ENCODE assay signal across 13 cellular contexts in genomic region chr4:140790171-140790570, GRCh38. TPM values are rescaled to one million over a fixed set of nuclear protein-coding genes. Genes with fewer than 3 reads are reported as not detected.
A peak's percentile ranks its signal among the peaks of the same experiment; 100 is the strongest.
DNase-seq lines count a peak whose midpoint lies in the region; ATAC-seq, FAIRE-seq and TF ChIP-seq lines count a peak whose summit lies in the region.
"Had no signal": no experiment of that assay in that cellular context is flagged by ENCODE, and none has a peak within 500 bp of the region (broad histone marks: within the 10 kb centered on the region; RNA-seq: fewer than 3 reads in every experiment).

No MANE protein-coding gene starts in this region.

- H3K4me3 ChIP-seq in mammary epithelial cell (replicated peaks in 1 of 3; ENCODE audit: insufficient read depth in 1 of 3, low read depth in 2 of 3, low read length in 3 of 3) (no peak overlapping the region), cardiac muscle cell (no peak overlapping the region), upper lobe of right lung (no peak overlapping the region)
- H3K4me3 ChIP-seq: gastrocnemius medialis had no signal

- H3K9me3 Mint-ChIP-seq in MCF 10A (ENCODE audit: unreplicated experiment) = no peaks in the 10 kb centered on the region

- peak overlapping the region; percentile 2 for H3K27ac Mint-ChIP-seq in MCF 10A (ENCODE audit: low read depth, unreplicated experiment)

- WGBS in mammary epithelial cell (ENCODE audit: low coverage, missing lambda C conversion rate) = 80% methylated on average over 4 of the region's 4 CpGs

- no peaks in the 10 kb centered on the region for H3K27me3 ChIP-seq in mammary epithelial cell (ENCODE audit: insufficient read depth, low read length)
- H3K27me3 ChIP-seq in cardiac muscle cell = no peaks in the 10 kb centered on the region
- H3K27me3 ChIP-seq in upper lobe of right lung = no peaks in the 10 kb centered on the region
- H3K27me3 ChIP-seq: gastrocnemius medialis had no signal

- in situ Hi-C loops in mammary epithelial cell (cut with MboI; ENCODE audit: low sequenced_read_pairs in 2 of 2) = no loop called here

- TF ChIP-seq POLR2A in GM12891 (IDR thresholded peaks at IDR 0.05; ENCODE audit: low read depth, low read length) = no peak

- intact Hi-C loops in MCF 10A (cut with micrococcal nuclease) = no loop called here
- intact Hi-C loops in mammary epithelial cell (cut with micrococcal nuclease) = no loop called here
- intact Hi-C loops in upper lobe of right lung (cut with DNase I) = no loop called here

- H3K9me3 ChIP-seq in mammary epithelial cell (replicated peaks; ENCODE audit: insufficient read depth, low read length) = peaks cover 4% of the 10 kb centered on the region
- H3K9me3 ChIP-seq in cardiac muscle cell (ENCODE audit: low read depth) = no peaks in the 10 kb centered on the region
- H3K9me3 ChIP-seq in upper lobe of right lung = no peaks in the 10 kb centered on the region
- H3K9me3 ChIP-seq: gastrocnemius medialis had no signal

- no peak overlapping the region for H3K4me2 ChIP-seq in mammary epithelial cell (ENCODE audit: insufficient read depth, low read depth, low read length)

- no peak overlapping the region for H2AFZ ChIP-seq in mammary epithelial cell (ENCODE audit: low read depth, low read length)

- H3K36me3 Mint-ChIP-seq in MCF 10A (ENCODE audit: insufficient read depth, unreplicated experiment) = no peaks in the 10 kb centered on the region

- POLR2A ChIA-PET in MCF 10A (lab: Yijun Ruan, JAX) = interaction anchor here (0.7 to 2.0 kb wide), 3 partner anchors 12 to 101 kb away, joined by 3 to 17 read pairs (median 4); partner anchors contain the start of gene TBC1D9

- TF ChIP-seq CTCF in MCF 10A (IDR thresholded peaks at IDR 0.05; ENCODE audit: unreplicated experiment) (no peak), mammary epithelial cell (conservative IDR thresholded peaks at IDR 0.05 in 1 of 2, IDR thresholded peaks at IDR 0.05 in 1 of 2; ENCODE audit: extremely low read depth in 1 of 2, insufficient read depth in 1 of 2, low read depth in 1 of 2, low read length in 2 of 2) (no peak), cardiac muscle cell (IDR thresholded peaks at IDR 0.05; ENCODE audit: low read depth, low read length) (no peak), upper lobe of right lung (IDR thresholded peaks at IDR 0.05) (no peak)

- H3K4me1 ChIP-seq in mammary epithelial cell (ENCODE audit: insufficient read depth, low read length) = peaks cover 7% of the 10 kb centered on the region
- peaks cover 11% of the 10 kb centered on the region for H3K4me1 ChIP-seq in cardiac muscle cell (ENCODE audit: low read depth)
- no peaks in the 10 kb centered on the region for H3K4me1 ChIP-seq in upper lobe of right lung
- H3K4me1 ChIP-seq: gastrocnemius medialis had no signal

- no peaks in the 10 kb centered on the region for H4K20me1 ChIP-seq in mammary epithelial cell (ENCODE audit: insufficient read depth, low read length)

- peaks cover 19% of the 10 kb centered on the region for H3K4me1 Mint-ChIP-seq in MCF 10A (ENCODE audit: insufficient read depth, unreplicated experiment)

- no peaks in the 10 kb centered on the region for H3K79me2 ChIP-seq in mammary epithelial cell (ENCODE audit: insufficient read depth, low read length)

- dilution Hi-C loops in mammary epithelial cell (cut with HindIII; ENCODE audit: low sequenced_read_pairs) = no loop called here

- H3K36me3 ChIP-seq in mammary epithelial cell (ENCODE audit: insufficient read depth, low read length) (no peaks in the 10 kb centered on the region), cardiac muscle cell (no peaks in the 10 kb centered on the region), upper lobe of right lung (no peaks in the 10 kb centered on the region)
- H3K36me3 ChIP-seq: gastrocnemius medialis had no signal

- peak overlapping the region; percentile 2 for H3K4me3 Mint-ChIP-seq in MCF 10A (ENCODE audit: unreplicated experiment)

- BruUV-seq in MCF 10A (replicated peaks; lab: Mats Ljungman, UMichigan) (no TSS peak), mammary epithelial cell (replicated peaks; lab: Mats Ljungman, UMichigan) (no TSS peak)

- peak; percentile 19 for ATAC-seq in HG03175 (IDR thresholded peaks at IDR 0.05; ENCODE audit: unreplicated experiment)
- peak; percentile 50 for ATAC-seq in upper lobe of right lung
- ATAC-seq in HG02973 (IDR thresholded peaks at IDR 0.05; ENCODE audit: unreplicated experiment) = no peak
- ATAC-seq: gastrocnemius medialis had no signal

- H3K27ac ChIP-seq in mammary epithelial cell (ENCODE audit: insufficient read depth, low read depth, low read length) (no peak overlapping the region), cardiac muscle cell (no peak overlapping the region), upper lobe of right lung (peak overlapping the region; percentile 66)
- H3K27ac ChIP-seq: gastrocnemius medialis had no signal

- H3K9ac ChIP-seq in mammary epithelial cell (ENCODE audit: insufficient read depth, low read length) = no peak overlapping the region

- CTCF ChIA-PET in MCF 10A (lab: Yijun Ruan, JAX) = interaction anchor here (0.6 to 1.6 kb wide), 4 partner anchors 9 to 139 kb away, joined by 3 to 4 read pairs (median 3); no protein-coding TSS in a partner anchor
- CTCF ChIA-PET in mammary epithelial cell (lab: Charles Lee; ENCODE audit: low non-redundant PET) = interaction anchor here (0.7 kb wide), 1 partner anchor 34 kb away, joined by 4 read pairs; the partner anchor contains the start of gene TBC1D9

- DNase-seq in MCF 10A (ENCODE audit: unreplicated experiment) (no peak), mammary epithelial cell (no peak), cardiac muscle cell (ENCODE audit: low read depth in 1 of 2, low spot score in 1 of 2) (peak; percentile 33 to 66), upper lobe of right lung (no peak), GM12891 (ENCODE audit: insufficient read length, low spot score) (no peak)
- no peak for DNase-seq in activated CD4-positive, alpha-beta T cell treated with anti-CD3 and anti-CD28 coated beads, Interleukin-2, amount 50 U/mL, for 1 hour
- DNase-seq: NCI-H2227 treated with DMSO at 0.1 percent for 48 hours; stimulated activated CD4-positive, alpha-beta T cell treated with anti-CD3 and anti-CD28 coated beads, Interleukin-1b, Interleukin-23, amount 100 ng/mL, for 48 hours had no signal

- no peak for FAIRE-seq in GM12891 (lab: Jason Lieb, UNC)
- FAIRE-seq: A204.1, G401.6 had no signal

- no peaks in the 10 kb centered on the region for H3K27me3 Mint-ChIP-seq in MCF 10A (ENCODE audit: insufficient read depth, unreplicated experiment)

TF ChIP-seq in GM12891, 5 proteins besides CTCF, POLR2A, EP300 and RAD21:
- TF ChIP-seq SPI1 (IDR thresholded peaks at IDR 0.05; ENCODE audit: low read depth, low read length) (no peak), POLR2AphosphoS5 (IDR thresholded peaks at IDR 0.05; ENCODE audit: low read depth, low read length) (no peak), PAX5 (IDR thresholded peaks at IDR 0.05; ENCODE audit: insufficient read depth, low read length, severe bottlenecking) (no peak), POU2F2 (IDR thresholded peaks at IDR 0.05; ENCODE audit: low read depth, low read length) (no peak), TAF1 (IDR thresholded peaks at IDR 0.05; ENCODE audit: low read depth, low read length) (no peak)

RNA-seq across cellular contexts. Expression of gene TBC1D9, which starts 34.0 kb away (rescaled TPM):
- total RNA-seq in MCF 10A (2022) (17.4 and 23.2 TPM in 2 replicates), mammary epithelial cell (10 to 100 TPM; 23.5 to 42.8 TPM), cardiac muscle cell (4.9 and 5.2 TPM in 2 replicates), upper lobe of right lung (39.5 TPM)
- polyA plus RNA-seq in mammary epithelial cell (12.8 TPM), cardiac muscle cell (1.9 and 3.4 TPM in 2 replicates)
- 27.8 TPM for polyA minus RNA-seq in mammary epithelial cell
- polyA plus RNA-seq in GM12891 (2012; ENCODE audit: low read depth, missing spikeins) = 3.1 TPM

Comparison
In these comparisons a context has a peak if more than half of its experiments do, and no peak if none do; other contexts are left out.
1. DNase-seq: peak in cardiac muscle cell (2 of 2); none in MCF 10A (single experiment), mammary epithelial cell (single experiment), upper lobe of right lung (single experiment), GM12891 (single experiment) and activated CD4-positive, alpha-beta T cell treated with anti-CD3 and anti-CD28 coated beads, Interleukin-2, amount 50 U/mL, for 1 hour (single experiment).